Comparison of ENCODE assay signal across 8 cellular contexts in genomic region chr5:62248192-62248591, GRCh38. TPM values are rescaled to one million over a fixed set of nuclear protein-coding genes. Genes with fewer than 3 reads are reported as not detected.
DNase-seq lines count a peak whose midpoint lies in the region; ATAC-seq, FAIRE-seq and TF ChIP-seq lines count a peak whose summit lies in the region.
"Not testable (repeated sequence)": the region's sequence is repeated elsewhere in the genome, so short reads cannot be mapped to it uniquely, and the experiment has no call there.

No MANE protein-coding gene starts in this region.

- not testable (repeated sequence) for H3K36me3 Mint-ChIP-seq in activated CD4-positive, alpha-beta T cell treated with anti-CD3 and anti-CD28 coated beads, Interleukin-2, amount 10 ng/mL, durations not matched to agents 7 days and 5 days (ENCODE audit: low read depth)
- H3K36me3 Mint-ChIP-seq in activated T-cell treated with anti-CD3 and anti-CD28 coated beads, Interleukin-2, amount 50 U/mL, for 72 hours (ENCODE audit: insufficient read depth in 2 of 2): peaks cover 8 to 14% of the 10 kb centered on the region in 2 donors

- not testable (repeated sequence) for H3K36me3 ChIP-seq in PC-3 (ENCODE audit: low read depth, low read length); K562 (ENCODE audit: control insufficient read depth, insufficient read depth, low read length)

- POLR2A ChIA-PET in PC-3 (lab: Charles Lee; ENCODE audit: unreplicated experiment); activated CD4-positive, alpha-beta T cell treated with anti-CD3 and anti-CD28 coated beads, Interleukin-2, amount 10 ng/mL, durations not matched to agents 7 days and 5 days (lab: Charles Lee); K562 (lab: Yijun Ruan, JAX): not testable (repeated sequence)

- not testable (repeated sequence) for BruUV-seq in PC-3 (replicated peaks; lab: Mats Ljungman, UMichigan); K562 (replicated peaks; lab: Mats Ljungman, UMichigan)

- H3K9ac ChIP-seq in PC-3 (ENCODE audit: low read length); K562 (ENCODE audit: insufficient read depth in 1 of 2, low read depth in 2 of 2, low read length in 2 of 2): not testable (repeated sequence)

- not testable (repeated sequence) for H3K27me3 Mint-ChIP-seq in activated CD4-positive, alpha-beta T cell treated with anti-CD3 and anti-CD28 coated beads, Interleukin-2, amount 10 ng/mL, durations not matched to agents 7 days and 5 days; activated T-cell treated with anti-CD3 and anti-CD28 coated beads, Interleukin-2, amount 50 U/mL, for 72 hours (ENCODE audit: low read depth)

- H3K4me3 Mint-ChIP-seq in activated CD4-positive, alpha-beta T cell treated with anti-CD3 and anti-CD28 coated beads, Interleukin-2, amount 10 ng/mL, durations not matched to agents 7 days and 5 days; activated T-cell treated with anti-CD3 and anti-CD28 coated beads, Interleukin-2, amount 50 U/mL, for 72 hours: not testable (repeated sequence)

- H3K4me1 Mint-ChIP-seq in activated CD4-positive, alpha-beta T cell treated with anti-CD3 and anti-CD28 coated beads, Interleukin-2, amount 10 ng/mL, durations not matched to agents 7 days and 5 days: not testable (repeated sequence)
- H3K4me1 Mint-ChIP-seq in activated T-cell treated with anti-CD3 and anti-CD28 coated beads, Interleukin-2, amount 50 U/mL, for 72 hours (ENCODE audit: low read depth): peaks cover 63% of the 10 kb centered on the region

- TF ChIP-seq RAD21 in K562 (CRISPR knock-in tag; conservative IDR thresholded peaks at IDR 0.05 in 1 of 2, IDR thresholded peaks at IDR 0.05 in 1 of 2): not testable (repeated sequence)

- H3K4me2 ChIP-seq in PC-3 (ENCODE audit: low read length); K562 (ENCODE audit: insufficient read depth, low read length): not testable (repeated sequence)

- not testable (repeated sequence) for FAIRE-seq in K562 (lab: Jason Lieb, UNC)

- peak overlapping the region; percentile 16 for H3K27ac Mint-ChIP-seq in activated CD4-positive, alpha-beta T cell treated with anti-CD3 and anti-CD28 coated beads, Interleukin-2, amount 10 ng/mL, durations not matched to agents 7 days and 5 days
- peak overlapping the region; percentile 76 for H3K27ac Mint-ChIP-seq in activated T-cell treated with anti-CD3 and anti-CD28 coated beads, Interleukin-2, amount 50 U/mL, for 72 hours

- TF ChIP-seq CTCF in PC-3 (conservative IDR thresholded peaks at IDR 0.05; ENCODE audit: low read depth, low read length); K562 (IDR thresholded peaks at IDR 0.05 in 2 of 3, conservative IDR thresholded peaks at IDR 0.05 in 1 of 3; ENCODE audit: insufficient read depth in 2 of 3, low read depth in 1 of 3, low read length in 3 of 3); foreskin keratinocyte (conservative IDR thresholded peaks at IDR 0.05): not testable (repeated sequence)

- H2AFZ ChIP-seq in PC-3 (ENCODE audit: low read length); K562 (ENCODE audit: low read depth, low read length): not testable (repeated sequence)

- TF ChIP-seq POLR2A in K562 (conservative IDR thresholded peaks at IDR 0.05): not testable (repeated sequence)

- DNase-seq in Daoy (ENCODE audit: low read depth) (peak; percentile 5), PC-3 (peak; percentile 65), foreskin keratinocyte (peak; percentile 46 to 80)
- not testable (repeated sequence) for DNase-seq in activated CD4-positive, alpha-beta T cell treated with anti-CD3 and anti-CD28 coated beads, Interleukin-2, amount 10 ng/mL, durations not matched to agents 7 days and 5 days; K562 (ENCODE audit: extremely low read depth in 1 of 4, low spot score in 3 of 4)
- DNase-seq in activated T-cell treated with anti-CD3 and anti-CD28 coated beads, Interleukin-2, amount 50 U/mL, for 72 hours: peak in 1 of 2 donors; percentile 31
- DNase-seq in stimulated activated CD8-positive, alpha-beta memory T cell treated with anti-CD3 and anti-CD28 coated beads, Interleukin-15, amount 100 ng/mL, for 48 hours (ENCODE audit: low read depth in 2 of 2): peak; percentile 27 to 56
- peak; percentile 54 for DNase-seq in stimulated activated naive CD8-positive, alpha-beta T cell treated with anti-CD3 and anti-CD28 coated beads, Interleukin-15, Interleukin-2, amounts not matched to agents 100 U/mL and 50 U/mL, for 24 hours

- H3K4me1 ChIP-seq in PC-3 (ENCODE audit: insufficient read depth, low read length); K562 (replicated peaks in 1 of 2; ENCODE audit: control insufficient read depth in 2 of 2, insufficient read depth in 2 of 2, low read length in 2 of 2); foreskin keratinocyte: not testable (repeated sequence)

- H3K9me3 Mint-ChIP-seq in activated CD4-positive, alpha-beta T cell treated with anti-CD3 and anti-CD28 coated beads, Interleukin-2, amount 10 ng/mL, durations not matched to agents 7 days and 5 days; activated T-cell treated with anti-CD3 and anti-CD28 coated beads, Interleukin-2, amount 50 U/mL, for 72 hours: not testable (repeated sequence)

- ATAC-seq in PC-3 (peak; percentile 48), foreskin keratinocyte (peak; percentile 99)
- peak; percentile 71 to 72 for ATAC-seq in activated T-cell treated with anti-CD3 and anti-CD28 coated beads, Interleukin-2, amount 50 U/mL, for 72 hours (replicated peaks in 1 of 2)
- not testable (repeated sequence) for ATAC-seq in K562
- peak; percentile 78 for ATAC-seq in stimulated activated naive CD8-positive, alpha-beta T cell treated with anti-CD3 and anti-CD28 coated beads, Interleukin-15, Interleukin-2, amounts not matched to agents 100 U/mL and 50 U/mL, for 24 hours

- not testable (repeated sequence) for H3K79me2 ChIP-seq in PC-3 (ENCODE audit: low read length); K562 (ENCODE audit: control insufficient read depth, insufficient read depth, low read length)

- in situ Hi-C loops in K562 (cut with MboI): not testable (repeated sequence)

- H3K9me2 ChIP-seq in PC-3 (replicated peaks; ENCODE audit: low read length): not testable (repeated sequence)

- not testable (repeated sequence) for H3K9me1 ChIP-seq in K562 (ENCODE audit: control insufficient read depth, insufficient read depth, low read length)

- not testable (repeated sequence) for H4K20me1 ChIP-seq in PC-3 (ENCODE audit: low read length); K562 (replicated peaks; ENCODE audit: control insufficient read depth, insufficient read depth, low read length)

- not testable (repeated sequence) for TF ChIP-seq EP300 in K562 (IDR thresholded peaks at IDR 0.05; ENCODE audit: low read length)

- not testable (repeated sequence) for H3K4me3 ChIP-seq in PC-3 (ENCODE audit: low read length); K562

- H3K9me3 ChIP-seq in PC-3 (ENCODE audit: low read length); K562 (replicated peaks; ENCODE audit: control insufficient read depth, insufficient read depth, low read depth, low read length): not testable (repeated sequence)

- not testable (repeated sequence) for H3F3A ChIP-seq in PC-3 (ENCODE audit: low read length, unreplicated experiment)

- 79% methylated on average over 5 of the region's 6 CpGs for WGBS in K562 (ENCODE audit: insufficient coverage, low coverage, missing lambda C conversion rate)

- CTCF ChIA-PET in PC-3 (lab: Charles Lee); K562 (lab: Yijun Ruan, JAX; ENCODE audit: low intra/inter-chr PET ratio): not testable (repeated sequence)
- CTCF ChIA-PET in activated CD4-positive, alpha-beta T cell treated with anti-CD3 and anti-CD28 coated beads, Interleukin-2, amount 10 ng/mL, durations not matched to agents 7 days and 5 days (lab: Charles Lee): interaction anchor here (0.6 to 0.7 kb wide), 2 partner anchors 12 to 998 kb away, joined by 3 to 4 read pairs; no protein-coding TSS in a partner anchor

- intact Hi-C loops in PC-3 (cut with micrococcal nuclease); K562 (cut with micrococcal nuclease): not testable (repeated sequence)

- H3K27me3 ChIP-seq in PC-3 (ENCODE audit: low read length); K562 (ENCODE audit: control insufficient read depth in 2 of 2, insufficient read depth in 2 of 2, low read length in 2 of 2); foreskin keratinocyte: not testable (repeated sequence)

- H3K27ac ChIP-seq in PC-3 (ENCODE audit: low read length); K562 (ENCODE audit: extremely low read depth, low read depth, low read length); foreskin keratinocyte: not testable (repeated sequence)

RNA-seq across cellular contexts. Expression of gene KIF2A, which starts 57.8 kb away (rescaled TPM):
- total RNA-seq in Daoy (2014; rRNA removed; shearing (Covaris generic)): 57.9 and 101 TPM in 2 replicates
- total RNA-seq in PC-3 (2014; rRNA removed) (19.0 and 26.4 TPM in 2 replicates), K562 (2014; rRNA removed) (53.6 and 61.9 TPM in 2 replicates), K562 (2014; rRNA removed; fragmentation: Illumina TruSeq; extraction: Trizol) (97.1 and 114 TPM in 2 replicates), K562 (2015; rRNA removed; fragmentation: Illumina TruSeq; extraction: Trizol) (74.4 and 77.6 TPM in 2 replicates), K562 (2021) (84.7 and 90.6 TPM in 2 replicates), foreskin keratinocyte (53.8 and 54.7 TPM in 2 replicates)
- 100 to 1,000 TPM; 151 to 204 TPM for total RNA-seq in activated CD4-positive, alpha-beta T cell treated with anti-CD3 and anti-CD28 coated beads, Interleukin-2, amount 10 ng/mL, durations not matched to agents 7 days and 5 days
- total RNA-seq in activated T-cell treated with anti-CD3 and anti-CD28 coated beads, Interleukin-2, amount 50 U/mL, for 72 hours: 100 to 1,000 TPM; 158 to 193 TPM
- total RNA-seq in K562 (2011; cell fraction: chromatin; rRNA removed; ENCODE audit: low replicate concordance): 61.3 and 233 TPM in 2 replicates
- total RNA-seq in K562 (2011; cell fraction: nucleolus; rRNA removed): 22.8 and 41.1 TPM in 2 replicates
- total RNA-seq in K562 (2011; cell fraction: nucleoplasm; rRNA removed): 69.0 and 96.6 TPM in 2 replicates
- polyA plus RNA-seq in K562 (2011; rRNA removed) (47.9 and 83.4 TPM in 2 replicates), K562 (2014; fragmentation: Illumina TruSeq; extraction: Trizol) (117 and 126 TPM in 2 replicates), K562 (2014; fragmentation: Nextera tagmentation; extraction: Ambion mirVana) (10 to 100 TPM; 42.6 to 48.3 TPM), K562 (2014; rRNA removed) (57.2 and 60.4 TPM in 2 replicates), foreskin keratinocyte (8.2 and 10.6 TPM in 2 replicates)
- 16.3 and 32.6 TPM in 2 replicates for polyA plus RNA-seq in K562 (2011; cell fraction: cytosol; rRNA removed)
- polyA plus RNA-seq in K562 (2011; cell fraction: nucleus; rRNA removed): 22.2 and 27.0 TPM in 2 replicates
- polyA plus RNA-seq in K562 (2012): 68.3 and 93.3 TPM in 2 replicates
- polyA minus RNA-seq in K562 (2011; rRNA and poly(A)+ RNA removed): 210 and 230 TPM in 2 replicates
- 73.6 and 84.8 TPM in 2 replicates for polyA minus RNA-seq in K562 (2011; cell fraction: cytosol; rRNA and poly(A)+ RNA removed)
- polyA minus RNA-seq in K562 (2011; cell fraction: nucleus; rRNA and poly(A)+ RNA removed): 28.1 and 45.8 TPM in 2 replicates
